In the genomic region with DNA sequence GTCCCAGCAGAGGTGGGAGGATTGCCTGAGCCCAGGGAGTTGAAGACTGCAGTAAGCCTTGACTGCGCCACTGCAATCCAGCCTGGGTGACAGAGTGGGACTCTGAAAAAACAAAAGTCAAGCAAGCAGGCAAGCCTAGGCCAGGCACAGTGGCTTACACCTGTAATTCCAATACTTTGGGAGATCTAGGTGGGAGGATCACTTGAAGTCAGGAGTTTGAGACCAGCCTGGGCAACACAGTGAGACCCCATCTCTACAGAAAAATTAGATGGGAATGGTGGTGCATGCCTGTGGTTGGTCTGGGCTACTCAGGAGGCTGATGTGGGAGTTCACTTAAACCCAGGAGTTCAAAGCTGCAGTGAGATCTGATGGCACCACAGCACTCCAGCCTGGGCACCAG, we compare ENCODE assay signal across 32 cellular contexts. TPM values are rescaled to one million over a fixed set of nuclear protein-coding genes. Genes with fewer than 3 reads are reported as not detected.
"Had no signal": no experiment of that assay in that cellular context is flagged by ENCODE, and none has a peak within 500 bp of the region (broad histone marks: within the 10 kb centered on the region; RNA-seq: fewer than 3 reads in every experiment).

No MANE protein-coding gene starts in this region.

- H3K27me3 Mint-ChIP-seq: activated CD4-positive, alpha-beta T cell treated with anti-CD3 and anti-CD28 coated beads, Interleukin-2, amount 10 ng/mL, durations not matched to agents 7 days and 5 days; activated CD8-positive, alpha-beta memory T cell treated with anti-CD3 and anti-CD28 coated beads, Interleukin-2, amount 10 ng/mL, durations not matched to agents 7 days and 5 days; activated naive CD4-positive, alpha-beta T cell treated with anti-CD3 and anti-CD28 coated beads, Interleukin-2, amount 50 U/mL, for 24 hours; activated naive CD8-positive, alpha-beta T cell treated with anti-CD3 and anti-CD28 coated beads for 36 hours; activated naive CD8-positive, alpha-beta T cell treated with anti-CD3 and anti-CD28 coated beads, Interleukin-2, amount 50 U/mL, for 24 hours; effector memory CD8-positive, alpha-beta T cell had no signal

- H3K9me3 Mint-ChIP-seq: activated CD4-positive, alpha-beta memory T cell treated with anti-CD3 and anti-CD28 coated beads, Interleukin-2, amount 10 ng/mL, durations not matched to agents 7 days and 5 days; activated CD4-positive, alpha-beta T cell treated with anti-CD3 and anti-CD28 coated beads, Interleukin-2, amount 10 ng/mL, durations not matched to agents 7 days and 5 days; activated naive CD4-positive, alpha-beta T cell treated with anti-CD3 and anti-CD28 coated beads for 36 hours; activated naive CD4-positive, alpha-beta T cell treated with anti-CD3 and anti-CD28 coated beads, Interleukin-2, amount 50 U/mL, for 24 hours; activated naive CD8-positive, alpha-beta T cell treated with anti-CD3 and anti-CD28 coated beads for 36 hours; activated naive CD8-positive, alpha-beta T cell treated with anti-CD3 and anti-CD28 coated beads, Interleukin-2, amount 50 U/mL, for 24 hours; activated T-helper 1 cell treated with anti-CD3 and anti-CD28 coated beads, Interleukin-12 subunit alpha, Interleukin-12 subunit beta, Interleukin-2, Interleukin-4 antibody, amounts not matched to agents 30 ng/mL and 10 ng/mL and 1 ng/mL, durations not matched to agents 14 hours and 24 hours and 36 hours; activated T-helper 2 cell treated with anti-CD3 and anti-CD28 coated beads, Interferon-gamma antibody, Interleukin-2, Interleukin-4, amounts not matched to agents 10 μg/mL and 5 μg/mL and 100 μg/mL, durations not matched to agents 14 hours and 24 hours and 36 hours; effector memory CD8-positive, alpha-beta T cell had no signal

- DNase-seq: activated CD4-positive, alpha-beta memory T cell treated with anti-CD3 and anti-CD28 coated beads, Interleukin-2, amount 10 ng/mL, durations not matched to agents 7 days and 5 days; activated CD4-positive, alpha-beta T cell treated with anti-CD3 and anti-CD28 coated beads for 1 hour; activated CD4-positive, alpha-beta T cell treated with anti-CD3 and anti-CD28 coated beads for 4 hours; activated CD4-positive, alpha-beta T cell treated with anti-CD3 and anti-CD28 coated beads, Interleukin-2, amount 10 ng/mL, durations not matched to agents 7 days and 5 days; activated CD4-positive, alpha-beta T cell treated with anti-CD3 and anti-CD28 coated beads, Interleukin-2, amount 50 U/mL, for 4 hours; activated CD8-positive, alpha-beta memory T cell treated with anti-CD3 and anti-CD28 coated beads, Interleukin-2, amount 10 ng/mL, durations not matched to agents 7 days and 5 days; activated CD8-positive, alpha-beta memory T cell treated with anti-CD3 and anti-CD28 coated beads, Interleukin-2, amount 50 U/mL, for 4 hours; activated effector memory CD4-positive, alpha-beta T cell treated with anti-CD3 and anti-CD28 coated beads, Interleukin-2, amount 50 U/mL, for 16 hours; activated naive CD4-positive, alpha-beta T cell treated with anti-CD3 and anti-CD28 coated beads for 36 hours; activated naive CD8-positive, alpha-beta T cell treated with anti-CD3 and anti-CD28 coated beads for 36 hours; activated naive CD8-positive, alpha-beta T cell treated with anti-CD3 and anti-CD28 coated beads, Interleukin-2, amount 50 U/mL, for 24 hours; activated T-cell treated with anti-CD3 and anti-CD28 coated beads, Interleukin-2, amount 50 U/mL, for 1 hour; activated T-cell treated with anti-CD3 and anti-CD28 coated beads, Interleukin-2, amount 50 U/mL, for 48 hours; adrenal gland; amygdala; aorta; body of pancreas; caudate nucleus; cortex of kidney; dermis blood vessel endothelial cell; effector CD4-positive, alpha-beta T cell; effector memory CD8-positive, alpha-beta T cell; erythroblast; foreskin keratinocyte; gastrocnemius medialis; T-helper 1 cell; T-helper 2 cell had no signal

- ATAC-seq: activated naive CD8-positive, alpha-beta T cell treated with anti-CD3 and anti-CD28 coated beads, Interleukin-2, amount 50 U/mL, for 24 hours; body of pancreas; foreskin keratinocyte; gastrocnemius medialis had no signal

- H3K27ac Mint-ChIP-seq: activated CD4-positive, alpha-beta memory T cell treated with anti-CD3 and anti-CD28 coated beads, Interleukin-2, amount 10 ng/mL, durations not matched to agents 7 days and 5 days; activated CD4-positive, alpha-beta T cell treated with anti-CD3 and anti-CD28 coated beads, Interleukin-2, amount 10 ng/mL, durations not matched to agents 7 days and 5 days; activated CD8-positive, alpha-beta memory T cell treated with anti-CD3 and anti-CD28 coated beads, Interleukin-2, amount 10 ng/mL, durations not matched to agents 7 days and 5 days; activated naive CD4-positive, alpha-beta T cell treated with anti-CD3 and anti-CD28 coated beads for 36 hours; activated naive CD4-positive, alpha-beta T cell treated with anti-CD3 and anti-CD28 coated beads, Interleukin-2, amount 50 U/mL, for 24 hours; activated naive CD8-positive, alpha-beta T cell treated with anti-CD3 and anti-CD28 coated beads for 36 hours; activated naive CD8-positive, alpha-beta T cell treated with anti-CD3 and anti-CD28 coated beads, Interleukin-2, amount 50 U/mL, for 24 hours; activated T-helper 1 cell treated with anti-CD3 and anti-CD28 coated beads, Interleukin-12 subunit alpha, Interleukin-12 subunit beta, Interleukin-2, Interleukin-4 antibody, amounts not matched to agents 30 ng/mL and 10 ng/mL and 1 ng/mL, durations not matched to agents 14 hours and 24 hours and 36 hours; activated T-helper 2 cell treated with anti-CD3 and anti-CD28 coated beads, Interferon-gamma antibody, Interleukin-2, Interleukin-4, amounts not matched to agents 10 μg/mL and 5 μg/mL and 100 μg/mL, durations not matched to agents 14 hours and 24 hours and 36 hours had no signal

- H3K4me3 Mint-ChIP-seq: activated CD4-positive, alpha-beta memory T cell treated with anti-CD3 and anti-CD28 coated beads, Interleukin-2, amount 10 ng/mL, durations not matched to agents 7 days and 5 days; activated CD4-positive, alpha-beta T cell treated with anti-CD3 and anti-CD28 coated beads, Interleukin-2, amount 10 ng/mL, durations not matched to agents 7 days and 5 days; activated CD8-positive, alpha-beta memory T cell treated with anti-CD3 and anti-CD28 coated beads, Interleukin-2, amount 10 ng/mL, durations not matched to agents 7 days and 5 days; activated naive CD4-positive, alpha-beta T cell treated with anti-CD3 and anti-CD28 coated beads for 36 hours; activated naive CD4-positive, alpha-beta T cell treated with anti-CD3 and anti-CD28 coated beads, Interleukin-2, amount 50 U/mL, for 24 hours; activated naive CD8-positive, alpha-beta T cell treated with anti-CD3 and anti-CD28 coated beads for 36 hours; activated naive CD8-positive, alpha-beta T cell treated with anti-CD3 and anti-CD28 coated beads, Interleukin-2, amount 50 U/mL, for 24 hours; activated T-helper 1 cell treated with anti-CD3 and anti-CD28 coated beads, Interleukin-12 subunit alpha, Interleukin-12 subunit beta, Interleukin-2, Interleukin-4 antibody, amounts not matched to agents 30 ng/mL and 10 ng/mL and 1 ng/mL, durations not matched to agents 14 hours and 24 hours and 36 hours; effector memory CD8-positive, alpha-beta T cell had no signal

RNA-seq across cellular contexts. Expression of a gene that starts 41.7 kb away (rescaled TPM):
- total RNA-seq: adrenal gland, body of pancreas, chondrocyte, dermis blood vessel endothelial cell, esophagus muscularis mucosa, foreskin keratinocyte, gastrocnemius medialis had no signal
- polyA plus RNA-seq: adrenal gland, aorta, foreskin keratinocyte had no signal
